In genomic region chr19:55382522-55383054, GRCh38 we compare ENCODE assay signal across 12 cellular contexts. TPM values are rescaled to one million over a fixed set of nuclear protein-coding genes. Genes with fewer than 3 reads are reported as not detected.
A peak's percentile ranks its signal among the peaks of the same experiment; 100 is the strongest.
DNase-seq lines count a peak whose midpoint lies in the region; ATAC-seq, FAIRE-seq and TF ChIP-seq lines count a peak whose summit lies in the region.
"Had no signal": no experiment of that assay in that cellular context is flagged by ENCODE, and none has a peak within 500 bp of the region (broad histone marks: within the 10 kb centered on the region; RNA-seq: fewer than 3 reads in every experiment).

No MANE protein-coding gene starts in this region.

- no peak for TF ChIP-seq CTCF in MM.1S (IDR thresholded peaks at IDR 0.05; ENCODE audit: low read length)
- TF ChIP-seq CTCF in astrocyte (IDR thresholded peaks at IDR 0.05; ENCODE audit: insufficient read depth, low read depth, low read length): no peak
- TF ChIP-seq CTCF in uterus (IDR thresholded peaks at IDR 0.05): no peak

- CTCF ChIA-PET in activated CD4-positive, alpha-beta T cell treated with anti-CD3 and anti-CD28 coated beads for 36 hours (lab: Charles Lee): interaction anchor here (0.6 to 0.9 kb wide), 2 partner anchors 81 to 106 kb away, joined by 3 to 4 read pairs; no protein-coding TSS in a partner anchor

- no CpG with 5 or more reads among the region's 3 CpGs for WGBS in neuronal stem cell (ENCODE audit: extremely low coverage in 2 of 2, insufficient read length in 2 of 2, insufficient replicate concordance in 1 of 2), 2 donors

- H2BK15ac ChIP-seq in neuronal stem cell (ENCODE audit: low read length): no peak overlapping the region

- intact Hi-C loops in activated CD4-positive, alpha-beta T cell treated with anti-CD3 and anti-CD28 coated beads for 36 hours (cut with DNase I, micrococcal nuclease): loop anchor here in 1 of 2 experiments (1.0 to 10.0 kb wide), 2 partner anchors 121 to 742 kb away; partner anchors contain the start of gene ZNF787
- intact Hi-C loops in uterus (cut with DNase I; ENCODE audit: low total_unique reads): loop anchor here (5.0 kb wide), 1 partner anchor 80 kb away; no protein-coding TSS in a partner anchor

- H3K14ac ChIP-seq in neuronal stem cell (ENCODE audit: low read length): no peak overlapping the region

- H3K4me2 ChIP-seq in MM.1S (ENCODE audit: low read depth, low read length): peak overlapping the region; percentile 63; the same call in 1 of the 2 replicates
- no peak overlapping the region for H3K4me2 ChIP-seq in astrocyte (ENCODE audit: low read length)
- H3K4me2 ChIP-seq in neuronal stem cell (ENCODE audit: insufficient read depth, low read length, poor library complexity, severe bottlenecking): no peak overlapping the region

- H3K36me3 Mint-ChIP-seq in activated CD4-positive, alpha-beta T cell treated with anti-CD3 and anti-CD28 coated beads for 36 hours (ENCODE audit: low read depth): peaks cover 34% of the 10 kb centered on the region
- H3K36me3 Mint-ChIP-seq in astrocyte (ENCODE audit: low read depth, unreplicated experiment): peaks cover 15% of the 10 kb centered on the region

- H3K27me3 ChIP-seq in MM.1S (replicated peaks; ENCODE audit: insufficient read depth, low read length) (no peaks in the 10 kb centered on the region), astrocyte (ENCODE audit: insufficient read depth, low read length) (no peaks in the 10 kb centered on the region), neuronal stem cell (ENCODE audit: control insufficient read depth in 3 of 3, insufficient read depth in 3 of 3, low read depth in 1 of 3, low read length in 3 of 3) (peaks cover 0 to 13% (median 0%) of the 10 kb centered on the region in 3 experiments), uterus (no peaks in the 10 kb centered on the region)

- peak overlapping the region; percentile 94 for H3K27ac Mint-ChIP-seq in activated CD4-positive, alpha-beta T cell treated with anti-CD3 and anti-CD28 coated beads for 36 hours
- H3K27ac Mint-ChIP-seq in astrocyte (ENCODE audit: unreplicated experiment): no peak overlapping the region

- H3K4ac ChIP-seq in neuronal stem cell (ENCODE audit: low read length): no peak overlapping the region

- peak overlapping the region; percentile 33 for H2AK5ac ChIP-seq in neuronal stem cell (ENCODE audit: low read depth, low read length)

- peaks cover 48% of the 10 kb centered on the region for H3K79me2 ChIP-seq in MM.1S (ENCODE audit: low read length)
- peaks cover 19% of the 10 kb centered on the region for H3K79me2 ChIP-seq in astrocyte (ENCODE audit: insufficient read depth, low read length)

- no peak overlapping the region for H4K8ac ChIP-seq in neuronal stem cell (ENCODE audit: low read depth, low read length)

- H3K4me3 Mint-ChIP-seq in activated CD4-positive, alpha-beta T cell treated with anti-CD3 and anti-CD28 coated beads for 36 hours: peak overlapping the region; percentile 85
- H3K4me3 Mint-ChIP-seq in astrocyte (ENCODE audit: unreplicated experiment): peak overlapping the region; percentile 80

- H3K27me3 Mint-ChIP-seq in activated CD4-positive, alpha-beta T cell treated with anti-CD3 and anti-CD28 coated beads for 36 hours: no peaks in the 10 kb centered on the region
- peaks cover 2% of the 10 kb centered on the region for H3K27me3 Mint-ChIP-seq in astrocyte (ENCODE audit: low read depth, unreplicated experiment)

- no peak overlapping the region for H2BK5ac ChIP-seq in neuronal stem cell (ENCODE audit: low read length)

- POLR2A ChIA-PET in activated CD4-positive, alpha-beta T cell treated with anti-CD3 and anti-CD28 coated beads for 36 hours (lab: Charles Lee): interaction anchor here (1.0 to 3.1 kb wide), 2 partner anchors 14 to 25 kb away, joined by 3 to 19 read pairs; partner anchors contain the start of gene UBE2S

- peaks cover 27% of the 10 kb centered on the region for H3K4me1 Mint-ChIP-seq in activated CD4-positive, alpha-beta T cell treated with anti-CD3 and anti-CD28 coated beads for 36 hours
- H3K4me1 Mint-ChIP-seq in astrocyte (ENCODE audit: low read depth, unreplicated experiment): peaks cover 8% of the 10 kb centered on the region

- no peak overlapping the region for H3K18ac ChIP-seq in neuronal stem cell (ENCODE audit: low read length)

- no peak overlapping the region for H2BK120ac ChIP-seq in neuronal stem cell (ENCODE audit: low read depth, low read length)

- H3F3A ChIP-seq in MM.1S (ENCODE audit: insufficient read depth, low read length): peaks cover 35% of the 10 kb centered on the region

- no peak overlapping the region for H2BK12ac ChIP-seq in neuronal stem cell (ENCODE audit: low read length)

- no peak overlapping the region for H4K91ac ChIP-seq in neuronal stem cell (ENCODE audit: low read depth, low read length, poor library complexity)

- no peak overlapping the region for H3K27ac ChIP-seq in MM.1S (ENCODE audit: low read length)
- no peak overlapping the region for H3K27ac ChIP-seq in astrocyte (ENCODE audit: low read depth, low read length)
- no peak overlapping the region for H3K27ac ChIP-seq in neuronal stem cell (replicated peaks; ENCODE audit: low read length)
- H3K27ac ChIP-seq in uterus: no peak overlapping the region
- H3K27ac ChIP-seq: cardiac muscle cell had no signal

- no peak overlapping the region for H2AFZ ChIP-seq in MM.1S (ENCODE audit: low read length)
- H2AFZ ChIP-seq in astrocyte (ENCODE audit: low read depth, low read length): no peak overlapping the region
- H2AFZ ChIP-seq in neuronal stem cell (ENCODE audit: low read length): no peak overlapping the region

- H3K9ac ChIP-seq in MM.1S (ENCODE audit: low read length) (peak overlapping the region; percentile 74; the same call in 1 of the 2 replicates), astrocyte (ENCODE audit: low read length) (no peak overlapping the region), neuronal stem cell (ENCODE audit: low read depth, low read length, poor library complexity) (no peak overlapping the region)

- H3K23ac ChIP-seq in neuronal stem cell (ENCODE audit: low read depth, low read length, poor library complexity): no peak overlapping the region

- H3K4me1 ChIP-seq in MM.1S (ENCODE audit: low read length) (peaks cover 29% of the 10 kb centered on the region), astrocyte (ENCODE audit: insufficient read depth, low read length) (peaks cover 26% of the 10 kb centered on the region), neuronal stem cell (ENCODE audit: control insufficient read depth in 2 of 2, insufficient read depth in 1 of 2, low read depth in 1 of 2, low read length in 2 of 2) (peaks cover 27 to 28% of the 10 kb centered on the region in 2 donors), uterus (peaks cover 15 to 19% of the 10 kb centered on the region in 2 donors)

- FAIRE-seq in astrocyte (lab: Jason Lieb, UNC): no peak
- FAIRE-seq: A204.1 had no signal

- no peak for TF ChIP-seq POLR2A in uterus (IDR thresholded peaks at IDR 0.05)

- no peak for ATAC-seq in activated CD4-positive, alpha-beta T cell treated with anti-CD3 and anti-CD28 coated beads for 36 hours

- peaks cover 15% of the 10 kb centered on the region for H4K20me1 ChIP-seq in MM.1S (ENCODE audit: insufficient read depth, low read length)
- H4K20me1 ChIP-seq in astrocyte (ENCODE audit: insufficient read depth, low read length): peaks cover 18% of the 10 kb centered on the region

- H3K9me3 ChIP-seq in MM.1S (replicated peaks; ENCODE audit: insufficient read depth, low read length): no peaks in the 10 kb centered on the region
- no peaks in the 10 kb centered on the region for H3K9me3 ChIP-seq in astrocyte (ENCODE audit: insufficient read depth, low read depth, low read length)
- H3K9me3 ChIP-seq in neuronal stem cell (replicated peaks in 1 of 2; ENCODE audit: control insufficient read depth in 2 of 2, insufficient read depth in 1 of 2, low read depth in 1 of 2, low read length in 2 of 2): peaks cover 2% of the 10 kb centered on the region in 2 donors
- H3K9me3 ChIP-seq in uterus: no peaks in the 10 kb centered on the region

- H3K9me2 ChIP-seq in MM.1S (replicated peaks; ENCODE audit: insufficient read depth, low read length): no peaks in the 10 kb centered on the region

- DNase-seq in activated CD4-positive, alpha-beta T cell treated with anti-CD3 and anti-CD28 coated beads for 36 hours: no peak
- DNase-seq in activated CD4-positive, alpha-beta T cell treated with anti-CD3 and anti-CD28 coated beads, Interleukin-2, amount 50 U/mL, for 1 hour: no peak
- DNase-seq in MM.1S: no peak
- DNase-seq in astrocyte (ENCODE audit: low read depth): no peak
- no peak for DNase-seq in neuronal stem cell (ENCODE audit: low spot score)
- no peak for DNase-seq in stimulated activated CD4-positive, alpha-beta T cell treated with anti-CD3 and anti-CD28 coated beads, Interleukin-4, amount 100 ng/mL, for 4 hours
- DNase-seq in COLO829 (ENCODE audit: low spot score): no peak
- no peak for DNase-seq in uterus
- DNase-seq: NCI-H1436 treated with DMSO at 0.1 percent for 48 hours; stimulated activated CD4-positive, alpha-beta T cell treated with anti-CD3 and anti-CD28 coated beads, Interleukin-12 subunit alpha, Interleukin-12 subunit beta, amount 100 ng/mL, for 4 hours had no signal

- H3K36me3 ChIP-seq in MM.1S (replicated peaks; ENCODE audit: insufficient read depth, low read length): peaks cover 9% of the 10 kb centered on the region; the same call in 1 of the 2 replicates
- peaks cover 3% of the 10 kb centered on the region for H3K36me3 ChIP-seq in astrocyte (ENCODE audit: insufficient read depth, low read length)
- peaks cover 8 to 12% of the 10 kb centered on the region in 2 donors for H3K36me3 ChIP-seq in neuronal stem cell (replicated peaks in 1 of 2; ENCODE audit: control insufficient read depth in 2 of 2, insufficient read depth in 2 of 2, low read length in 2 of 2)
- H3K36me3 ChIP-seq in uterus: no peaks in the 10 kb centered on the region

- no peaks in the 10 kb centered on the region for H3K9me3 Mint-ChIP-seq in activated CD4-positive, alpha-beta T cell treated with anti-CD3 and anti-CD28 coated beads for 36 hours (ENCODE audit: low read depth)
- H3K9me3 Mint-ChIP-seq in astrocyte (ENCODE audit: unreplicated experiment): peaks cover 2% of the 10 kb centered on the region

- H3K4me3 ChIP-seq in MM.1S (ENCODE audit: low read length): peak overlapping the region; percentile 68; the same call in 1 of the 2 replicates
- H3K4me3 ChIP-seq in astrocyte (ENCODE audit: insufficient read depth, low read depth, low read length): no peak overlapping the region
- no peak overlapping the region for H3K4me3 ChIP-seq in neuronal stem cell (ENCODE audit: low read length in 2 of 2)
- no peak overlapping the region for H3K4me3 ChIP-seq in uterus

- peaks cover 13% of the 10 kb centered on the region for H3K79me1 ChIP-seq in neuronal stem cell (ENCODE audit: low read depth, low read length)

RNA-seq across cellular contexts. Expression of gene TMEM238, which starts 1.5 kb away (rescaled TPM):
- 1 to 10 TPM; 5.9 to 6.3 TPM for total RNA-seq in activated CD4-positive, alpha-beta T cell treated with anti-CD3 and anti-CD28 coated beads for 36 hours
- total RNA-seq in astrocyte (1.4 and 2.1 TPM in 2 replicates), uterus (1 to 10 TPM in 1 of 4 donors, under 1 TPM in 1, not detected in 2; 0.83 to 2.3 TPM)
- 0.14 TPM for polyA plus RNA-seq in neuronal stem cell (2013, experiment 1 of 2)
- polyA plus RNA-seq in neuronal stem cell (2013, experiment 2 of 2): 0.14 TPM

RNA-seq across cellular contexts. Expression of gene RPL28, which starts 3.1 kb away (rescaled TPM):
- 1,000 to 10,000 TPM; 2,751 to 4,078 TPM for total RNA-seq in activated CD4-positive, alpha-beta T cell treated with anti-CD3 and anti-CD28 coated beads for 36 hours
- total RNA-seq in astrocyte (2,006 and 2,072 TPM in 2 replicates), uterus (1,000 to 10,000 TPM in 1 of 4 donors, 100 to 1,000 TPM in 2, 10 to 100 TPM in 1; 20.7 to 1,084 (median 431) TPM)
- polyA plus RNA-seq in neuronal stem cell (2013, experiment 1 of 2): 2,729 TPM
- 2,534 TPM for polyA plus RNA-seq in neuronal stem cell (2013, experiment 2 of 2)

RNA-seq across cellular contexts. Expression of gene TMEM190, which starts 6.0 kb away (rescaled TPM):
- not detected for total RNA-seq in activated CD4-positive, alpha-beta T cell treated with anti-CD3 and anti-CD28 coated beads for 36 hours
- 2.5 TPM in 2 replicates for total RNA-seq in astrocyte
- 0.85 TPM for polyA plus RNA-seq in neuronal stem cell (2013, experiment 1 of 2)
- 0.46 TPM for polyA plus RNA-seq in neuronal stem cell (2013, experiment 2 of 2)
- total RNA-seq in uterus: 1 to 10 TPM in 1 of 4 donors, not detected in 3; 1.1 TPM
- total RNA-seq: cardiac muscle cell had no signal

RNA-seq across cellular contexts. Expression of gene IL11, which starts 12.3 kb away (rescaled TPM):
- total RNA-seq in activated CD4-positive, alpha-beta T cell treated with anti-CD3 and anti-CD28 coated beads for 36 hours: under 1 TPM; 0.09 to 0.18 TPM
- total RNA-seq in astrocyte (183 and 202 TPM in 2 replicates), uterus (1 to 10 TPM in 1 of 4 donors, not detected in 3; 1.6 TPM)
- polyA plus RNA-seq in neuronal stem cell (2013, experiment 1 of 2): 1.1 TPM
- polyA plus RNA-seq in neuronal stem cell (2013, experiment 2 of 2): 1.1 TPM
- polyA plus RNA-seq: cardiac muscle cell had no signal

RNA-seq across cellular contexts. Expression of gene GARIN5B, which starts 19.5 kb away (rescaled TPM):
- not detected for total RNA-seq in activated CD4-positive, alpha-beta T cell treated with anti-CD3 and anti-CD28 coated beads for 36 hours
- 0.10 and 0.20 TPM in 2 replicates for total RNA-seq in astrocyte
- polyA plus RNA-seq in neuronal stem cell (2013, experiment 1 of 2): 0.08 TPM
- 0.08 TPM for polyA plus RNA-seq in neuronal stem cell (2013, experiment 2 of 2)
- under 1 TPM in 1 of 4 donors, not detected in 3; 0.18 TPM for total RNA-seq in uterus
- total RNA-seq: cardiac muscle cell had no signal
- polyA plus RNA-seq: cardiac muscle cell had no signal
